In the genomic region with DNA sequence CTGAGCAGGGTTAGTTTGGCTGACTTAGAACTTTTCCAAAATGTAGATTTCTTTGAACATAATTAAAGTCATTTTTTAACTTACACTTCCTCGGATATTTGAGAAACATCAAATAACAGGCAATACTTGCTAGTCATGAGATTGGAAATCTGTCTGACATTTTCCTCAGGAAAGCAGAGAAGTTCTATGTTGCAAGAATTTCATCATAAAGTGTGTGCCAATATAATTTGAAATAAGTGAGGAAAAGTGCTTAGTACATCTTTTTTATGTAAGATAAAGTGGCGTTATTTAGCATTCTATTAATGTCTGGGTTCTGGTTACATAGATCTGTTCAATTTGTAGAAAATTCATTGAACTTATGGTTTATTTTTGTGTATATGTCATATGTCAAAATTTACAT, we compare ENCODE assay signal across 18 cellular contexts. TPM values are rescaled to one million over a fixed set of nuclear protein-coding genes. Genes with fewer than 3 reads are reported as not detected.
"Had no signal": no experiment of that assay in that cellular context is flagged by ENCODE, and none has a peak within 500 bp of the region (broad histone marks: within the 10 kb centered on the region; RNA-seq: fewer than 3 reads in every experiment).

No MANE protein-coding gene starts in this region.

- H3K4me3 Mint-ChIP-seq: activated CD8-positive, alpha-beta memory T cell treated with anti-CD3 and anti-CD28 coated beads, Interleukin-2, amount 10 ng/mL, durations not matched to agents 7 days and 5 days; activated T-cell treated with anti-CD3 and anti-CD28 coated beads, Interleukin-2, amount 50 U/mL, for 24 hours; mesothelial cell of epicardium; stimulated activated memory B cell treated with anti-CD40 and anti-IgM and Interleukin-4, amounts not matched to agents 10 μg/mL and 1 μg/mL and 100 μg/mL, for 72 hours had no signal

- H3K36me3 Mint-ChIP-seq: activated naive CD4-positive, alpha-beta T cell treated with anti-CD3 and anti-CD28 coated beads, Interleukin-2, amount 50 U/mL, for 72 hours; mesothelial cell of epicardium had no signal

- H3K9me3 Mint-ChIP-seq: activated naive CD4-positive, alpha-beta T cell treated with anti-CD3 and anti-CD28 coated beads, Interleukin-2, amount 50 U/mL, for 72 hours; activated T-cell treated with anti-CD3 and anti-CD28 coated beads, Interleukin-2, amount 50 U/mL, for 24 hours; mesothelial cell of epicardium; stimulated activated memory B cell treated with anti-CD40 and anti-IgM and Interleukin-4, amounts not matched to agents 10 μg/mL and 1 μg/mL and 100 μg/mL, for 72 hours had no signal

- H3K4me1 Mint-ChIP-seq: activated CD8-positive, alpha-beta memory T cell treated with anti-CD3 and anti-CD28 coated beads, Interleukin-2, amount 10 ng/mL, durations not matched to agents 7 days and 5 days; stimulated activated memory B cell treated with anti-CD40 and anti-IgM and Interleukin-4, amounts not matched to agents 10 μg/mL and 1 μg/mL and 100 μg/mL, for 72 hours had no signal

- H3K27me3 ChIP-seq: breast epithelium, esophagus muscularis mucosa, gastroesophageal sphincter, transverse colon had no signal

- H3K36me3 ChIP-seq: breast epithelium, transverse colon had no signal

- H3K4me3 ChIP-seq: breast epithelium, esophagus muscularis mucosa, gastroesophageal sphincter, lower lobe of right lung, transverse colon had no signal

- H3K27me3 Mint-ChIP-seq: activated CD8-positive, alpha-beta memory T cell treated with anti-CD3 and anti-CD28 coated beads, Interleukin-2, amount 10 ng/mL, durations not matched to agents 7 days and 5 days; activated T-cell treated with anti-CD3 and anti-CD28 coated beads, Interleukin-2, amount 50 U/mL, for 24 hours; stimulated activated memory B cell treated with anti-CD40 and anti-IgM and Interleukin-4, amounts not matched to agents 10 μg/mL and 1 μg/mL and 100 μg/mL, for 72 hours had no signal

- H3K9me3 ChIP-seq: breast epithelium, esophagus muscularis mucosa, gastroesophageal sphincter, lower lobe of right lung, transverse colon had no signal

- H3K4me1 ChIP-seq: breast epithelium had no signal

- H3K27ac ChIP-seq: esophagus muscularis mucosa, gastroesophageal sphincter, lower lobe of right lung, transverse colon had no signal

- ATAC-seq: activated CD8-positive, alpha-beta memory T cell treated with anti-CD3 and anti-CD28 coated beads, Interleukin-2, amount 10 ng/mL, durations not matched to agents 7 days and 5 days; activated naive CD4-positive, alpha-beta T cell treated with anti-CD3 and anti-CD28 coated beads, Interleukin-2, amount 50 U/mL, for 72 hours; gastroesophageal sphincter; lower lobe of right lung; right cardiac atrium; stimulated activated memory B cell treated with anti-CD40 and anti-IgM and Interleukin-4, amounts not matched to agents 10 μg/mL and 1 μg/mL and 100 μg/mL, for 72 hours had no signal

- H3K27ac Mint-ChIP-seq: activated CD8-positive, alpha-beta memory T cell treated with anti-CD3 and anti-CD28 coated beads, Interleukin-2, amount 10 ng/mL, durations not matched to agents 7 days and 5 days; activated naive CD4-positive, alpha-beta T cell treated with anti-CD3 and anti-CD28 coated beads, Interleukin-2, amount 50 U/mL, for 72 hours; activated T-cell treated with anti-CD3 and anti-CD28 coated beads, Interleukin-2, amount 50 U/mL, for 24 hours; mesothelial cell of epicardium; stimulated activated memory B cell treated with anti-CD40 and anti-IgM and Interleukin-4, amounts not matched to agents 10 μg/mL and 1 μg/mL and 100 μg/mL, for 72 hours had no signal

- DNase-seq: activated CD4-positive, alpha-beta T cell treated with anti-CD3 and anti-CD28 coated beads, Interleukin-2, amount 50 U/mL, for 4 hours; activated CD4-positive, CD25-positive, alpha-beta regulatory T cell treated with anti-CD3 and anti-CD28 coated beads, Interleukin-2, amount 50 U/mL, for 72 hours; activated CD8-positive, alpha-beta memory T cell treated with anti-CD3 and anti-CD28 coated beads, Interleukin-2, amount 10 ng/mL, durations not matched to agents 7 days and 5 days; activated effector memory CD4-positive, alpha-beta T cell treated with anti-CD3 and anti-CD28 coated beads, Interleukin-2, amount 50 U/mL, for 16 hours; activated T-cell treated with anti-CD3 and anti-CD28 coated beads, Interleukin-2, amount 50 U/mL, for 24 hours; anterior cingulate cortex; lower lobe of right lung; right cardiac atrium; T-helper 2 cell; transverse colon had no signal

RNA-seq across cellular contexts. Expression of gene C5orf47, which starts 48.7 kb away (rescaled TPM):
- total RNA-seq: activated naive CD4-positive, alpha-beta T cell treated with anti-CD3 and anti-CD28 coated beads, Interleukin-2, amount 50 U/mL, for 72 hours; breast epithelium; esophagus muscularis mucosa; gastroesophageal sphincter; kidney epithelial cell; lower lobe of right lung; mesothelial cell of epicardium; subcutaneous adipose tissue; transverse colon had no signal
